Comparison of ENCODE assay signal across 8 cellular contexts in the genomic region with DNA sequence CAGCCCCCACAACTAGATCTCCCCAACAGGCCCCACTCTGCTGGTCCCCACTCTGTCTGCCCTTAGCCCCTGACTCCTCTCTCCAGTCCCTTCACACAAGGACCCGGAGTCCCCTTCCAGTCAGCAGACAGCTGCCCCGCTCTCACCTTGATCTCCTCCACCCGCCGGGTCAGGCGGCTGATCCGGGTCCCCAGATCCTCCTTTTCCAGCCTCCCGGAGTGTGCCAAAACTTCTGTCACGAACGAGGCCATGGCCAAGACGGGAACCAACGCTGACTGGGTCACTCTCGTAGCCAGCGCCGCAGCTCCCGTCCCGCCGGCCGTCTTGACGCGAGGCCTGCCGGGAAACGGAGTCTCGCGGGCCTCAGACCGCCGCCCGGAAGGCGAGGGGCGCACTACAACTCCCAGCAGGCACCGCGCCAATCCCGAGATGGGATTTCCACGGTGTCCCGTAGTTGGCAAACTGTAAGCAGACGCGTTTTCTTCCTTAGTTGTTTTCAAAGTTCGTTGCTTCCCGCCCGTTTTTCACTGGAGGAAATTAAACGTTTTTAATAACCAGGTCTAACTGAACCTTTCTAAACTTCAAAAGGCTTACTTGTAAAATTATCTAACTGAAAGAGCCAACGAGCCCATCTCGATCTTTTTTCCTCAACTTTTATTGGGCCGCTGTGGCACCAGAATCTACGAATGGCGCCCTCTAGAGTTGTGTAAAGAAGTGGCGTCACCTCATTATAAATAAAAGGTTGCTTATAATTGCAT. TPM values are rescaled to one million over a fixed set of nuclear protein-coding genes. Genes with fewer than 3 reads are reported as not detected.
A peak's percentile ranks its signal among the peaks of the same experiment; 100 is the strongest.
DNase-seq lines count a peak whose midpoint lies in the region; ATAC-seq and TF ChIP-seq lines count a peak whose summit lies in the region.

TSS of gene ZW10 (minus strand) at position 277 of the 758 bp plus-strand sequence. CDS start at position 251, 26 bp downstream.

- peak; percentile 97 for TF ChIP-seq CTCF in CD14-positive monocyte (IDR thresholded peaks at IDR 0.05)

- H3K9me3 Mint-ChIP-seq in CD14-positive monocyte: no peaks in the 10 kb centered on the region
- no peaks in the 10 kb centered on the region for H3K9me3 Mint-ChIP-seq in activated CD4-positive, alpha-beta T cell treated with anti-CD3 and anti-CD28 coated beads, Interleukin-2, amount 10 ng/mL, durations not matched to agents 7 days and 5 days

- CTCF ChIA-PET in activated CD4-positive, alpha-beta T cell treated with anti-CD3 and anti-CD28 coated beads, Interleukin-2, amount 10 ng/mL, durations not matched to agents 7 days and 5 days (lab: Charles Lee): interaction anchor here (0.9 to 1.5 kb wide), 6 partner anchors 14 to 186 kb away, joined by 3 to 11 read pairs (median 4); no protein-coding TSS in a partner anchor

- H3K27me3 Mint-ChIP-seq in CD14-positive monocyte (ENCODE audit: low read depth in 3 of 3): peaks cover 3 to 6% (median 5%) of the 10 kb centered on the region in 3 donors
- H3K27me3 Mint-ChIP-seq in activated CD4-positive, alpha-beta T cell treated with anti-CD3 and anti-CD28 coated beads, Interleukin-2, amount 10 ng/mL, durations not matched to agents 7 days and 5 days: peaks cover 8% of the 10 kb centered on the region

- H3K4me1 Mint-ChIP-seq in CD14-positive monocyte: peaks cover 16% of the 10 kb centered on the region
- H3K4me1 Mint-ChIP-seq in activated CD4-positive, alpha-beta T cell treated with anti-CD3 and anti-CD28 coated beads, Interleukin-2, amount 10 ng/mL, durations not matched to agents 7 days and 5 days: peaks cover 31% of the 10 kb centered on the region

- peak within 1 kb of the TSS; percentile 92 to 97 (median 96) for H3K27ac Mint-ChIP-seq in CD14-positive monocyte
- peak within 1 kb of the TSS; percentile 97 for H3K27ac Mint-ChIP-seq in activated CD4-positive, alpha-beta T cell treated with anti-CD3 and anti-CD28 coated beads, Interleukin-2, amount 10 ng/mL, durations not matched to agents 7 days and 5 days

- H3K36me3 Mint-ChIP-seq in CD14-positive monocyte: peaks cover 7 to 18% of the 10 kb centered on the region in 2 donors
- peaks cover 9% of the 10 kb centered on the region for H3K36me3 Mint-ChIP-seq in activated CD4-positive, alpha-beta T cell treated with anti-CD3 and anti-CD28 coated beads, Interleukin-2, amount 10 ng/mL, durations not matched to agents 7 days and 5 days (ENCODE audit: low read depth)

- intact Hi-C loops in CD14-positive monocyte (cut with micrococcal nuclease) (loop anchor here (5.0 to 10.0 kb wide), 3 partner anchors 101 to 461 kb away; partner anchors contain the start of genes TTC12 (in 2 of the 2) and USP28 (in 1 of the 2)), left colon (cut with DNase I, micrococcal nuclease) (no loop called here)

- POLR2A ChIA-PET in activated CD4-positive, alpha-beta T cell treated with anti-CD3 and anti-CD28 coated beads, Interleukin-2, amount 10 ng/mL, durations not matched to agents 7 days and 5 days (lab: Charles Lee): interaction anchor here (1.0 kb wide), 1 partner anchor 15 kb away, joined by 5 read pairs; no protein-coding TSS in a partner anchor

- DNase-seq in CD14-positive monocyte (ENCODE audit: low spot score) (peak; percentile 91), NCI-H69 (lab: John Stamatoyannopoulos, UW) (peak; percentile 98), cortex of kidney (lab: John Stamatoyannopoulos, UW) (peak; percentile 26), left colon (peak; percentile 95 to 98)
- peak; percentile 94 for DNase-seq in activated CD4-positive, alpha-beta T cell treated with anti-CD3 and anti-CD28 coated beads, Interleukin-2, amount 10 ng/mL, durations not matched to agents 7 days and 5 days
- DNase-seq in stimulated activated CD4-positive, alpha-beta T cell treated with anti-CD3 and anti-CD28 coated beads, Interleukin-1b, Interleukin-23, amount 100 ng/mL, for 48 hours: peak; percentile 93

- H3K4me3 Mint-ChIP-seq in CD14-positive monocyte: peak within 1 kb of the TSS; percentile 98 to 99
- H3K4me3 Mint-ChIP-seq in activated CD4-positive, alpha-beta T cell treated with anti-CD3 and anti-CD28 coated beads, Interleukin-2, amount 10 ng/mL, durations not matched to agents 7 days and 5 days: peak within 1 kb of the TSS; percentile 99

- ATAC-seq in GM19351 (IDR thresholded peaks at IDR 0.05; ENCODE audit: unreplicated experiment) (peak; percentile 97), HG03521 (IDR thresholded peaks at IDR 0.05; ENCODE audit: unreplicated experiment) (peak; percentile 99), left colon (peak; percentile 98)

RNA-seq across cellular contexts. Expression of gene ZW10, which starts in this region (rescaled TPM):
- polyA plus RNA-seq in CD14-positive monocyte: 10 to 100 TPM; 10.2 to 13.1 TPM
- 10 to 100 TPM; 19.9 to 20.8 TPM for total RNA-seq in activated CD4-positive, alpha-beta T cell treated with anti-CD3 and anti-CD28 coated beads, Interleukin-2, amount 10 ng/mL, durations not matched to agents 7 days and 5 days
- total RNA-seq in left colon: 10 to 100 TPM in 1 of 2 donors, 1 to 10 TPM in 1; 9.1 to 11.8 TPM

Comparison
In these comparisons a context has a peak if more than half of its experiments do, and no peak if none do; other contexts are left out.
1. Peak in every context shown above with its lines: DNase-seq and ATAC-seq.
2. DNase-seq: peak in every context shown above with its lines; median percentile 98 in NCI-H69; 96 in left colon; 94 in activated CD4-positive, alpha-beta T cell treated with anti-CD3 and anti-CD28 coated beads, Interleukin-2, amount 10 ng/mL, durations not matched to agents 7 days and 5 days; 93 in stimulated activated CD4-positive, alpha-beta T cell treated with anti-CD3 and anti-CD28 coated beads, Interleukin-1b, Interleukin-23, amount 100 ng/mL, for 48 hours; 91 in CD14-positive monocyte; 26 in cortex of kidney.
3. intact Hi-C loops: an anchor here in CD14-positive monocyte (5.0 to 10.0 kb wide); none called in left colon.